ENCODE assay signal across 8 cellular contexts in the genomic region with DNA sequence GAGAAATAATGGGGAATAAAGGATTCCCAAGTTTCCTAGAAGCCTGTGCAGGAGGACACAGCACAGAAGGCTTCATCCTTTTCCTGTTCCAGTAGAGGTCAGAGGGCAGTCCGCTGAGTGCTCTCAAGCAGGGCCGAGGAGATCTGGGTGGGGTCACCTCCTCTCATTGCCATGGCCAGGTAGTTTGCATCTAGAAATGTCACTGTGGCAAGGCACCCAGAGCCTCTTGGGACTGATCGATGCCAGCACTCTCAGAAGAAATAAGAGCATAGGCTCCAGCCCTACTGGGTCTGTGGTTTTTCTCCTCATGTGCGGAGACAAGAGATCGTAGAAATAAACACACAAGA. TPM values are rescaled to one million over a fixed set of nuclear protein-coding genes. Genes with fewer than 3 reads are reported as not detected.
DNase-seq lines count a peak whose midpoint lies in the region; ATAC-seq and TF ChIP-seq lines count a peak whose summit lies in the region.

No MANE protein-coding gene starts in this region.

- H3K9me2 ChIP-seq in MM.1S (replicated peaks; ENCODE audit: insufficient read depth, low read length): no peaks in the 10 kb centered on the region

- TF ChIP-seq CTCF in GM06990 (IDR thresholded peaks at IDR 0.05; ENCODE audit: insufficient read depth, low read length, poor library complexity, severe bottlenecking) (no peak), MM.1S (IDR thresholded peaks at IDR 0.05; ENCODE audit: low read length) (no peak), left lung (IDR thresholded peaks at IDR 0.05) (no peak), osteoblast (IDR thresholded peaks at IDR 0.05; ENCODE audit: extremely low read depth, low read depth, low read length) (no peak)

- peak overlapping the region; percentile 75 for H2AFZ ChIP-seq in MM.1S (ENCODE audit: low read length)
- H2AFZ ChIP-seq in osteoblast (ENCODE audit: low read length): no peak overlapping the region

- H3K4me1 ChIP-seq in MM.1S (ENCODE audit: low read length) (peaks cover 6% of the 10 kb centered on the region), left lung (peaks cover 0 to 34% of the 10 kb centered on the region in 2 donors), osteoblast (ENCODE audit: insufficient read depth, low read length) (no peaks in the 10 kb centered on the region)

- peak overlapping the region; percentile 80; the same call in 1 of the 2 replicates for H3K27ac ChIP-seq in MM.1S (ENCODE audit: low read length)
- H3K27ac ChIP-seq in left lung: peak overlapping the region; percentile 76 to 88
- no peak overlapping the region for H3K27ac ChIP-seq in osteoblast (ENCODE audit: low read depth, low read length)

- H4K20me1 ChIP-seq in MM.1S (ENCODE audit: insufficient read depth, low read length) (0 out of 2 replicates have a peak, but pooled peaks cover 3% of the 10 kb centered on the region), osteoblast (ENCODE audit: insufficient read depth, low read length) (peaks cover 5% of the 10 kb centered on the region)

- ATAC-seq in GM21529 (IDR thresholded peaks at IDR 0.05; ENCODE audit: unreplicated experiment) (peak; percentile 40), left lung (peak; percentile 73)

- H3K9ac ChIP-seq in MM.1S (ENCODE audit: low read length): peak overlapping the region; percentile 16; the same call in 1 of the 2 replicates

- peaks cover 11% of the 10 kb centered on the region; the same call in 1 of the 2 replicates for H3F3A ChIP-seq in MM.1S (ENCODE audit: insufficient read depth, low read length)

- H3K79me2 ChIP-seq in MM.1S (ENCODE audit: low read length): no peaks in the 10 kb centered on the region
- peaks cover 7% of the 10 kb centered on the region for H3K79me2 ChIP-seq in osteoblast (ENCODE audit: insufficient read depth, low read length)

- peaks cover 12% of the 10 kb centered on the region for H3K36me3 ChIP-seq in GM06990 (ENCODE audit: control insufficient read depth, insufficient read depth, low read length)
- H3K36me3 ChIP-seq in MM.1S (replicated peaks; ENCODE audit: insufficient read depth, low read length): 0 out of 2 replicates have a peak, but pooled peaks cover 4% of the 10 kb centered on the region
- peaks cover 0 to 70% of the 10 kb centered on the region in 2 donors for H3K36me3 ChIP-seq in left lung
- peaks cover 76% of the 10 kb centered on the region for H3K36me3 ChIP-seq in osteoblast (ENCODE audit: insufficient read depth, low read length)

- H3K9me3 ChIP-seq in MM.1S (replicated peaks; ENCODE audit: insufficient read depth, low read length): no peaks in the 10 kb centered on the region
- no peaks in the 10 kb centered on the region for H3K9me3 ChIP-seq in left lung
- no peaks in the 10 kb centered on the region for H3K9me3 ChIP-seq in osteoblast (ENCODE audit: low read depth, low read length)

- intact Hi-C loops in left lung (cut with DNase I) (no loop called here), posterior vena cava (cut with DNase I) (no loop called here)

- H3K27me3 ChIP-seq in GM06990 (replicated peaks; ENCODE audit: control insufficient read depth, insufficient read depth, low read length) (no peaks in the 10 kb centered on the region), MM.1S (replicated peaks; ENCODE audit: insufficient read depth, low read length) (no peaks in the 10 kb centered on the region), left lung (no peaks in the 10 kb centered on the region), osteoblast (ENCODE audit: insufficient read depth, low read length) (no peaks in the 10 kb centered on the region)

- H3K4me3 ChIP-seq in GM06990 (replicated peaks; ENCODE audit: low read depth, low read length) (peak overlapping the region; percentile 50), MM.1S (ENCODE audit: low read length) (peak overlapping the region; percentile 61), left lung (peak overlapping the region; percentile 2 to 45), osteoblast (ENCODE audit: insufficient read depth, low read length) (no peak overlapping the region)

- H3K4me2 ChIP-seq in MM.1S (ENCODE audit: low read depth, low read length): peak overlapping the region; percentile 53; the same call in 1 of the 2 replicates
- no peak overlapping the region for H3K4me2 ChIP-seq in osteoblast (ENCODE audit: insufficient read depth, low read length)

- DNase-seq in GM06990 (ENCODE audit: extremely low read depth, insufficient read length): peak; percentile 59
- no peak for DNase-seq in MM.1S
- no peak for DNase-seq in left lung
- DNase-seq in GF-D8 (lab: John Stamatoyannopoulos, UW): no peak
- DNase-seq in osteoblast (ENCODE audit: insufficient read length, low spot score, missing footprints): no peak
- DNase-seq in stimulated activated CD4-positive, alpha-beta T cell treated with anti-CD3 and anti-CD28 coated beads, Interleukin-4, amount 100 ng/mL, for 24 hours: no peak
- DNase-seq in posterior vena cava (ENCODE audit: low spot score): no peak

RNA-seq across cellular contexts. Expression of a gene that starts 7.9 kb away (rescaled TPM):
- total RNA-seq in left lung (10 to 100 TPM; 40.9 to 42.4 TPM), osteoblast (48.9 and 50.7 TPM in 2 replicates), posterior vena cava (10 to 100 TPM; 33.0 to 37.9 TPM)
